ENCODE assay signal across 10 cellular contexts in genomic region chr5:1668141-1668721, GRCh38.
DNase-seq lines count a peak whose midpoint lies in the region; ATAC-seq and TF ChIP-seq lines count a peak whose summit lies in the region.
"Had no signal": no experiment of that assay in that cellular context is flagged by ENCODE, and none has a peak within 500 bp of the region (broad histone marks: within the 10 kb centered on the region; RNA-seq: fewer than 3 reads in every experiment).

No MANE protein-coding gene starts in this region.

- H3K9me3 ChIP-seq in gastrocnemius medialis = no peaks in the 10 kb centered on the region
- H3K9me3 ChIP-seq: prostate gland had no signal

- in situ Hi-C loops in gastrocnemius medialis (cut with MboI; ENCODE audit: low sequenced_read_pairs in 4 of 4) = no loop called here

- peak; percentile 46 for DNase-seq in activated CD8-positive, alpha-beta T cell treated with anti-CD3 and anti-CD28 coated beads for 36 hours
- DNase-seq in activated CD8-positive, alpha-beta T cell treated with anti-CD3 and anti-CD28 coated beads, Interleukin-2, amount 10 ng/mL, durations not matched to agents 7 days and 5 days = no peak
- DNase-seq in NCI-H748 (lab: John Stamatoyannopoulos, UW; ENCODE audit: unreplicated experiment) (peak; percentile 96), head of caudate nucleus (peak; percentile 58 to 94 (median 82)), posterior vena cava (ENCODE audit: low spot score) (peak; percentile 70), NOMO-1 treated with dmso at 0.1 percent for 144 hours (lab: John Stamatoyannopoulos, UW; ENCODE audit: unreplicated experiment) (no peak), gastrocnemius medialis (no peak), HT-29 (ENCODE audit: low spot score) (no peak)
- DNase-seq: CD4-positive, CD25-positive, alpha-beta regulatory T cell had no signal

- no peaks in the 10 kb centered on the region for H3K36me3 ChIP-seq in gastrocnemius medialis
- H3K36me3 ChIP-seq: prostate gland had no signal

- ATAC-seq in activated CD8-positive, alpha-beta T cell treated with anti-CD3 and anti-CD28 coated beads for 36 hours = peak; percentile 57
- ATAC-seq in activated CD8-positive, alpha-beta T cell treated with anti-CD3 and anti-CD28 coated beads, Interleukin-2, amount 10 ng/mL, durations not matched to agents 7 days and 5 days = no peak
- ATAC-seq in gastrocnemius medialis = no peak

- no peak overlapping the region for H3K4me3 Mint-ChIP-seq in activated CD8-positive, alpha-beta T cell treated with anti-CD3 and anti-CD28 coated beads for 36 hours
- no peak overlapping the region for H3K4me3 Mint-ChIP-seq in activated CD8-positive, alpha-beta T cell treated with anti-CD3 and anti-CD28 coated beads, Interleukin-2, amount 10 ng/mL, durations not matched to agents 7 days and 5 days

- H3K36me3 Mint-ChIP-seq in activated CD8-positive, alpha-beta T cell treated with anti-CD3 and anti-CD28 coated beads for 36 hours (ENCODE audit: low read depth) = no peaks in the 10 kb centered on the region
- no peaks in the 10 kb centered on the region for H3K36me3 Mint-ChIP-seq in activated CD8-positive, alpha-beta T cell treated with anti-CD3 and anti-CD28 coated beads, Interleukin-2, amount 10 ng/mL, durations not matched to agents 7 days and 5 days (ENCODE audit: low read depth)

- POLR2A ChIA-PET in activated CD8-positive, alpha-beta T cell treated with anti-CD3 and anti-CD28 coated beads for 36 hours (lab: Charles Lee) = no interaction called here
- POLR2A ChIA-PET in activated CD8-positive, alpha-beta T cell treated with anti-CD3 and anti-CD28 coated beads, Interleukin-2, amount 10 ng/mL, durations not matched to agents 7 days and 5 days (lab: Charles Lee) = no interaction called here

- H3K27ac Mint-ChIP-seq in activated CD8-positive, alpha-beta T cell treated with anti-CD3 and anti-CD28 coated beads for 36 hours = no peak overlapping the region
- H3K27ac Mint-ChIP-seq in activated CD8-positive, alpha-beta T cell treated with anti-CD3 and anti-CD28 coated beads, Interleukin-2, amount 10 ng/mL, durations not matched to agents 7 days and 5 days = no peak overlapping the region
- H3K27ac Mint-ChIP-seq: CD4-positive, CD25-positive, alpha-beta regulatory T cell had no signal

- H3K9me3 Mint-ChIP-seq in activated CD8-positive, alpha-beta T cell treated with anti-CD3 and anti-CD28 coated beads for 36 hours = no peaks in the 10 kb centered on the region
- H3K9me3 Mint-ChIP-seq in activated CD8-positive, alpha-beta T cell treated with anti-CD3 and anti-CD28 coated beads, Interleukin-2, amount 10 ng/mL, durations not matched to agents 7 days and 5 days (ENCODE audit: insufficient read depth) = no peaks in the 10 kb centered on the region

- H3K4me1 Mint-ChIP-seq in activated CD8-positive, alpha-beta T cell treated with anti-CD3 and anti-CD28 coated beads for 36 hours (ENCODE audit: low read depth) = peaks cover 19% of the 10 kb centered on the region
- H3K4me1 Mint-ChIP-seq in activated CD8-positive, alpha-beta T cell treated with anti-CD3 and anti-CD28 coated beads, Interleukin-2, amount 10 ng/mL, durations not matched to agents 7 days and 5 days (ENCODE audit: low read depth) = no peaks in the 10 kb centered on the region

- intact Hi-C loops in activated CD8-positive, alpha-beta T cell treated with anti-CD3 and anti-CD28 coated beads for 36 hours (cut with micrococcal nuclease) = no loop called here
- intact Hi-C loops in head of caudate nucleus (cut with DNase I) = no loop called here
- intact Hi-C loops in posterior vena cava (cut with DNase I) = no loop called here
- intact Hi-C loops in gastrocnemius medialis (cut with DNase I; ENCODE audit: low total_unique reads) = no loop called here

- peaks cover 0 to 2% of the 10 kb centered on the region in 2 donors for H3K4me1 ChIP-seq in gastrocnemius medialis
- H3K4me1 ChIP-seq: prostate gland had no signal

- H3K4me3 ChIP-seq in gastrocnemius medialis = no peak overlapping the region

- peaks cover 60% of the 10 kb centered on the region for H3K27me3 Mint-ChIP-seq in activated CD8-positive, alpha-beta T cell treated with anti-CD3 and anti-CD28 coated beads for 36 hours
- H3K27me3 Mint-ChIP-seq in activated CD8-positive, alpha-beta T cell treated with anti-CD3 and anti-CD28 coated beads, Interleukin-2, amount 10 ng/mL, durations not matched to agents 7 days and 5 days (ENCODE audit: low read depth) = peaks cover 62% of the 10 kb centered on the region

- no peak for TF ChIP-seq POLR2A in gastrocnemius medialis (IDR thresholded peaks at IDR 0.05)

- H3K27me3 ChIP-seq in gastrocnemius medialis = peaks cover 30 to 58% (median 40%) of the 10 kb centered on the region in 3 donors

- CTCF ChIA-PET in activated CD8-positive, alpha-beta T cell treated with anti-CD3 and anti-CD28 coated beads for 36 hours (lab: Charles Lee) = interaction anchor here (1.0 to 1.2 kb wide), 3 partner anchors 15 to 130 kb away, joined by 3 read pairs; no protein-coding TSS in a partner anchor
- CTCF ChIA-PET in activated CD8-positive, alpha-beta T cell treated with anti-CD3 and anti-CD28 coated beads, Interleukin-2, amount 10 ng/mL, durations not matched to agents 7 days and 5 days (lab: Charles Lee) = interaction anchor here (0.9 kb wide), 1 partner anchor 27 kb away, joined by 3 read pairs; no protein-coding TSS in a partner anchor

- H3K27ac ChIP-seq in gastrocnemius medialis = no peak overlapping the region
- H3K27ac ChIP-seq: prostate gland had no signal

- TF ChIP-seq CTCF in activated CD8-positive, alpha-beta T cell treated with anti-CD3 and anti-CD28 coated beads for 36 hours (IDR thresholded peaks at IDR 0.05) = no peak
- TF ChIP-seq CTCF in gastrocnemius medialis (IDR thresholded peaks at IDR 0.05 in 4 of 5, conservative IDR thresholded peaks at IDR 0.05 in 1 of 5) = no peak

Comparison
In these comparisons a context has a peak if more than half of its experiments do, and no peak if none do; other contexts are left out.
1. DNase-seq: peak in activated CD8-positive, alpha-beta T cell treated with anti-CD3 and anti-CD28 coated beads for 36 hours (single experiment), NCI-H748 (single experiment), head of caudate nucleus (42 of 42) and posterior vena cava (single experiment); none in activated CD8-positive, alpha-beta T cell treated with anti-CD3 and anti-CD28 coated beads, Interleukin-2, amount 10 ng/mL, durations not matched to agents 7 days and 5 days (single experiment), NOMO-1 treated with dmso at 0.1 percent for 144 hours (single experiment), gastrocnemius medialis (0 of 2) and HT-29 (single experiment).